In the genomic region with DNA sequence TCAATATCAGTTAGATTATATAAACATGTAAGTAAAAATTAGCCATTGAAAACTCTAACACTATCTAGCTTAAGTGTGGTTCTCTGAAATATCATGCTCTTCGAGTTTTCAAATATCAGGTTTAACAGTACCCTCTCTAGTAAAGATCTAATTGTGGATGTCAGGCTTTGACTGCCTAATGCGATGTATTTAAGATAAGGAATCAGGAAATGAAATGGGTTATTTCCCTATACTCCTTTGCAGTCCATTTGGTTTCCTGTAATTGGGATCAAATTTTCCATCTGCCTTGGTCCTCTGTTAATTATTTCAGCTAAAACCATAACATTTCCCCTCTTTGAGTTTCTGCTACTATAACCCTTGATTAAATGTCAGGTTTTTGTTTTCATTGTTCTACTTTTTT, we compare ENCODE assay signal across 19 cellular contexts.
"Had no signal": no experiment of that assay in that cellular context is flagged by ENCODE, and none has a peak within 500 bp of the region (broad histone marks: within the 10 kb centered on the region; RNA-seq: fewer than 3 reads in every experiment).

No MANE protein-coding gene starts in this region.

- DNase-seq: naive thymus-derived CD8-positive, alpha-beta T cell; nephron progenitor cell; nucleus accumbens; pancreas; psoas muscle; right cardiac atrium; right lobe of liver; sigmoid colon; small intestine; stimulated activated CD4-positive, alpha-beta T cell treated with anti-CD3 and anti-CD28 coated beads, Interleukin-15, amount 100 ng/mL, for 24 hours; stimulated activated CD4-positive, alpha-beta T cell treated with anti-CD3 and anti-CD28 coated beads, Interleukin-2, amount 100 ng/mL, for 24 hours; stimulated activated CD4-positive, alpha-beta T cell treated with anti-CD3 and anti-CD28 coated beads, Interleukin-2, amount 100 ng/mL, for 48 hours; stimulated activated CD4-positive, alpha-beta T cell treated with anti-CD3 and anti-CD28 coated beads, Interleukin-4, amount 100 ng/mL, for 24 hours; stimulated activated naive B cell treated with anti-CD40 and anti-IgM and Interleukin-4, amounts not matched to agents 10 μg/mL and 1 μg/mL and 100 μg/mL, for 72 hours; stimulated activated naive CD4-positive, alpha-beta T cell treated with Interleukin-2 at 50 U/mL for 16 hours; stomach; thyroid gland; trophoblast cell; upper lobe of left lung had no signal
